ENCODE assay signal across 13 cellular contexts in genomic region chr6:64266351-64266821, GRCh38.
DNase-seq lines count a peak whose midpoint lies in the region; ATAC-seq and TF ChIP-seq lines count a peak whose summit lies in the region.
"Had no signal": no experiment of that assay in that cellular context is flagged by ENCODE, and none has a peak within 500 bp of the region (broad histone marks: within the 10 kb centered on the region; RNA-seq: fewer than 3 reads in every experiment).

No MANE protein-coding gene starts in this region.

- no peak overlapping the region for H3K4me3 ChIP-seq in epithelial cell of esophagus (ENCODE audit: low read length)

- TF ChIP-seq CTCF in epithelial cell of esophagus (IDR thresholded peaks at IDR 0.05; ENCODE audit: insufficient read depth, low read depth, low read length, missing control alignments): no peak

- CTCF ChIA-PET in activated CD4-positive, alpha-beta T cell treated with anti-CD3 and anti-CD28 coated beads for 36 hours (lab: Charles Lee): no interaction called here

- DNase-seq in epithelial cell of esophagus (ENCODE audit: low read depth) (peak; percentile 8), NCI-H524 treated with DMSO at 0.1 percent for 48 hours (lab: John Stamatoyannopoulos, UW) (no peak), DMS 273 (lab: John Stamatoyannopoulos, UW; ENCODE audit: unreplicated experiment) (no peak)
- DNase-seq in activated CD4-positive, alpha-beta T cell treated with anti-CD3 and anti-CD28 coated beads for 36 hours: no peak
- no peak for DNase-seq in activated T-helper 1 cell treated with anti-CD3 and anti-CD28 coated beads, Interleukin-12 subunit alpha, Interleukin-12 subunit beta, Interleukin-2, Interleukin-4 antibody, amounts not matched to agents 30 ng/mL and 10 ng/mL and 1 ng/mL, durations not matched to agents 14 hours and 24 hours and 36 hours (ENCODE audit: low spot score)
- DNase-seq: activated naive CD4-positive, alpha-beta T cell treated with anti-CD3 and anti-CD28 coated beads, Interleukin-2, amount 10 ng/mL, durations not matched to agents 7 days and 5 days; CD8-positive, alpha-beta memory T cell; cortex of kidney; midbrain; WERI-Rb-1 had no signal

- intact Hi-C loops in activated CD4-positive, alpha-beta T cell treated with anti-CD3 and anti-CD28 coated beads for 36 hours (cut with DNase I, micrococcal nuclease): no loop called here
- intact Hi-C loops in activated T-helper 1 cell treated with anti-CD3 and anti-CD28 coated beads, Interleukin-12 subunit alpha, Interleukin-12 subunit beta, Interleukin-2, Interleukin-4 antibody, amounts not matched to agents 30 ng/mL and 10 ng/mL and 1 ng/mL, durations not matched to agents 14 hours and 24 hours and 36 hours (cut with micrococcal nuclease): no loop called here

- H3K27ac Mint-ChIP-seq in activated CD4-positive, alpha-beta T cell treated with anti-CD3 and anti-CD28 coated beads for 36 hours: no peak overlapping the region
- no peak overlapping the region for H3K27ac Mint-ChIP-seq in activated T-helper 1 cell treated with anti-CD3 and anti-CD28 coated beads, Interleukin-12 subunit alpha, Interleukin-12 subunit beta, Interleukin-2, Interleukin-4 antibody, amounts not matched to agents 30 ng/mL and 10 ng/mL and 1 ng/mL, durations not matched to agents 14 hours and 24 hours and 36 hours
- H3K27ac Mint-ChIP-seq: activated naive CD4-positive, alpha-beta T cell treated with anti-CD3 and anti-CD28 coated beads, Interleukin-2, amount 10 ng/mL, durations not matched to agents 7 days and 5 days; CD8-positive, alpha-beta memory T cell had no signal

- peak; percentile 70 for ATAC-seq in GM18520 (IDR thresholded peaks at IDR 0.05; ENCODE audit: unreplicated experiment)
- ATAC-seq in GM21529 (IDR thresholded peaks at IDR 0.05; ENCODE audit: unreplicated experiment): peak; percentile 75
- peak; percentile 77 for ATAC-seq in HG03103 (IDR thresholded peaks at IDR 0.05; ENCODE audit: low read depth, unreplicated experiment)
- no peak for ATAC-seq in activated CD4-positive, alpha-beta T cell treated with anti-CD3 and anti-CD28 coated beads for 36 hours

- H3K27me3 Mint-ChIP-seq in activated CD4-positive, alpha-beta T cell treated with anti-CD3 and anti-CD28 coated beads for 36 hours: no peaks in the 10 kb centered on the region
- no peaks in the 10 kb centered on the region for H3K27me3 Mint-ChIP-seq in activated T-helper 1 cell treated with anti-CD3 and anti-CD28 coated beads, Interleukin-12 subunit alpha, Interleukin-12 subunit beta, Interleukin-2, Interleukin-4 antibody, amounts not matched to agents 30 ng/mL and 10 ng/mL and 1 ng/mL, durations not matched to agents 14 hours and 24 hours and 36 hours (ENCODE audit: insufficient read depth)
- H3K27me3 Mint-ChIP-seq: activated naive CD4-positive, alpha-beta T cell treated with anti-CD3 and anti-CD28 coated beads, Interleukin-2, amount 10 ng/mL, durations not matched to agents 7 days and 5 days; CD8-positive, alpha-beta memory T cell had no signal

- H3K9me3 Mint-ChIP-seq in activated CD4-positive, alpha-beta T cell treated with anti-CD3 and anti-CD28 coated beads for 36 hours (ENCODE audit: low read depth): peaks cover 4% of the 10 kb centered on the region
- H3K9me3 Mint-ChIP-seq in activated T-helper 1 cell treated with anti-CD3 and anti-CD28 coated beads, Interleukin-12 subunit alpha, Interleukin-12 subunit beta, Interleukin-2, Interleukin-4 antibody, amounts not matched to agents 30 ng/mL and 10 ng/mL and 1 ng/mL, durations not matched to agents 14 hours and 24 hours and 36 hours: no peaks in the 10 kb centered on the region
- H3K9me3 Mint-ChIP-seq: activated naive CD4-positive, alpha-beta T cell treated with anti-CD3 and anti-CD28 coated beads, Interleukin-2, amount 10 ng/mL, durations not matched to agents 7 days and 5 days had no signal

- H3K36me3 Mint-ChIP-seq in activated CD4-positive, alpha-beta T cell treated with anti-CD3 and anti-CD28 coated beads for 36 hours (ENCODE audit: low read depth): no peaks in the 10 kb centered on the region
- no peaks in the 10 kb centered on the region for H3K36me3 Mint-ChIP-seq in activated T-helper 1 cell treated with anti-CD3 and anti-CD28 coated beads, Interleukin-12 subunit alpha, Interleukin-12 subunit beta, Interleukin-2, Interleukin-4 antibody, amounts not matched to agents 30 ng/mL and 10 ng/mL and 1 ng/mL, durations not matched to agents 14 hours and 24 hours and 36 hours (ENCODE audit: low read depth)
- H3K36me3 Mint-ChIP-seq: activated naive CD4-positive, alpha-beta T cell treated with anti-CD3 and anti-CD28 coated beads, Interleukin-2, amount 10 ng/mL, durations not matched to agents 7 days and 5 days; CD8-positive, alpha-beta memory T cell had no signal

- POLR2A ChIA-PET in activated CD4-positive, alpha-beta T cell treated with anti-CD3 and anti-CD28 coated beads for 36 hours (lab: Charles Lee): no interaction called here

- H3K4me1 Mint-ChIP-seq in activated CD4-positive, alpha-beta T cell treated with anti-CD3 and anti-CD28 coated beads for 36 hours: no peaks in the 10 kb centered on the region
- H3K4me1 Mint-ChIP-seq in activated T-helper 1 cell treated with anti-CD3 and anti-CD28 coated beads, Interleukin-12 subunit alpha, Interleukin-12 subunit beta, Interleukin-2, Interleukin-4 antibody, amounts not matched to agents 30 ng/mL and 10 ng/mL and 1 ng/mL, durations not matched to agents 14 hours and 24 hours and 36 hours (ENCODE audit: low read depth): no peaks in the 10 kb centered on the region
- H3K4me1 Mint-ChIP-seq: activated naive CD4-positive, alpha-beta T cell treated with anti-CD3 and anti-CD28 coated beads, Interleukin-2, amount 10 ng/mL, durations not matched to agents 7 days and 5 days; CD8-positive, alpha-beta memory T cell had no signal

- no peak overlapping the region for H3K4me3 Mint-ChIP-seq in activated CD4-positive, alpha-beta T cell treated with anti-CD3 and anti-CD28 coated beads for 36 hours
- no peak overlapping the region for H3K4me3 Mint-ChIP-seq in activated T-helper 1 cell treated with anti-CD3 and anti-CD28 coated beads, Interleukin-12 subunit alpha, Interleukin-12 subunit beta, Interleukin-2, Interleukin-4 antibody, amounts not matched to agents 30 ng/mL and 10 ng/mL and 1 ng/mL, durations not matched to agents 14 hours and 24 hours and 36 hours
- H3K4me3 Mint-ChIP-seq: activated naive CD4-positive, alpha-beta T cell treated with anti-CD3 and anti-CD28 coated beads, Interleukin-2, amount 10 ng/mL, durations not matched to agents 7 days and 5 days; CD8-positive, alpha-beta memory T cell had no signal
